8 cellular contexts compared by ENCODE assay signal in the genomic region with DNA sequence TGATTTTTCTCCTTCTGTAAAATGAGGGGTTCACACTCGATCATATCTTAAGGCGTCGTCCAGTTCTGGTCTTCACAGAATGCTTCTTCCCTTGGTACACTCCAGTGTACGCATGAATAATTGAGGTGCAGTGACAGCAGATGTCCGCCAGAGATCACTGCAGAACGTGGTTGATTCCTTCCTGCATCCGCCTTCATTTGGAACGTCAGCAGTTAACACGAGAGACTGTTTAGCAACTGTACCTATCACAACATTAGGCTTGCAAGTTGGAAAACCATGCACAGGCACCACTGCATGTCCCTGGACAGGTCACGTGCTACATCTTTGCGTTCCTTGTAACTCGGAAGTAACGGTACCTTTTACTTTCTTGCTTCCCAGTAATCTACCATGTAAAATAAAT.
DNase-seq lines count a peak whose midpoint lies in the region; ATAC-seq and TF ChIP-seq lines count a peak whose summit lies in the region.

No MANE protein-coding gene starts in this region.

- DNase-seq in D341Med (ENCODE audit: low spot score), result peak; percentile 55
- DNase-seq in NCI-H460 (ENCODE audit: extremely low read depth, low read depth), result peak; percentile 26
- peak; percentile 24 for DNase-seq in activated naive CD4-positive, alpha-beta T cell treated with anti-CD3 and anti-CD28 coated beads, Interleukin-2, amount 50 U/mL, for 16 hours
- peak; percentile 62 for DNase-seq in hepatocyte (ENCODE audit: low spot score)
- DNase-seq in stimulated activated CD4-positive, alpha-beta T cell treated with anti-CD3 and anti-CD28 coated beads, Interleukin-1b, Interleukin-23, amount 100 ng/mL, for 4 hours (ENCODE audit: low read depth in 2 of 2), result peak; percentile 10 to 17
- DNase-seq in Kasumi-1 (lab: John Stamatoyannopoulos, UW), result no peak

- H3K4me1 ChIP-seq in hepatocyte (ENCODE audit: insufficient read depth), result no peaks in the 10 kb centered on the region

- H3K4me3 ChIP-seq in hepatocyte, result no peak overlapping the region

- no peak overlapping the region for H3K4me2 ChIP-seq in hepatocyte

- TF ChIP-seq CTCF in hepatocyte (IDR thresholded peaks at IDR 0.05; ENCODE audit: poor library complexity), result peak; percentile 59

- no peak overlapping the region for H3K27ac ChIP-seq in hepatocyte

- H3K9me3 ChIP-seq in hepatocyte (ENCODE audit: low read depth), result no peaks in the 10 kb centered on the region

- ATAC-seq in GM21825 (IDR thresholded peaks at IDR 0.05; ENCODE audit: unreplicated experiment) (peak; percentile 73), GM21447 (IDR thresholded peaks at IDR 0.05; ENCODE audit: unreplicated experiment) (no peak)

- no peak overlapping the region for H2AFZ ChIP-seq in hepatocyte

- no peaks in the 10 kb centered on the region for H3K79me2 ChIP-seq in hepatocyte

- H3K9me2 ChIP-seq in hepatocyte (replicated peaks; ENCODE audit: insufficient read depth), result no peaks in the 10 kb centered on the region

- WGBS in hepatocyte (ENCODE audit: low lambda C conversion rate, missing lambda C conversion rate), result 42% methylated on average over 13 of the region's 13 CpGs

- no peaks in the 10 kb centered on the region for H4K20me1 ChIP-seq in hepatocyte (ENCODE audit: insufficient read depth, poor library complexity, severe bottlenecking)

- H3K36me3 ChIP-seq in hepatocyte (replicated peaks; ENCODE audit: insufficient read depth, low read depth), result no peaks in the 10 kb centered on the region

- H3K27me3 ChIP-seq in hepatocyte, result no peaks in the 10 kb centered on the region

Comparison
In these comparisons a context has a peak if more than half of its experiments do, and no peak if none do; other contexts are left out.
1. DNase-seq: peak in D341Med (single experiment), NCI-H460 (single experiment), activated naive CD4-positive, alpha-beta T cell treated with anti-CD3 and anti-CD28 coated beads, Interleukin-2, amount 50 U/mL, for 16 hours (single experiment), hepatocyte (single experiment) and stimulated activated CD4-positive, alpha-beta T cell treated with anti-CD3 and anti-CD28 coated beads, Interleukin-1b, Interleukin-23, amount 100 ng/mL, for 4 hours (2 of 2); none in Kasumi-1 (0 of 2).